36 cellular contexts compared by ENCODE assay signal in the genomic region with DNA sequence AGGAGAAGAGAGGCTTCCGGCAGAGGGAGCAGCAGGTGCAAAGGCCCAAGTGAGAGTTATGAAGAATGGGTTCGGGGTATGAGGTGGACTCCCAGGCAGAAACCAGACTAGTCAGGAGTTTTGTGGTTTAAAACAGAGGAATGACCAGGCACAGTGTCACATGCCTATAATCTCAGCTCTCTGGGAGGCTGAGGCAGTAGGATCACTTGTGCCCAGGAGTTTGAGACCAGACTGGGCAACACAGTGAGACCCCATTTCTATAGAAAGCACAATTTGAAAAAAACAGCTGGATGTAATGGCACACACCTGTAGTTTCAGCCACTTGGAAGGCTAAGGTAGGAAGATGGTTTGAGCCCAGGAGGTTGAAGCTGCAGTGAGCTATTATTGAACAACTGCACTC. TPM values are rescaled to one million over a fixed set of nuclear protein-coding genes. Genes with fewer than 3 reads are reported as not detected.
"Had no signal": no experiment of that assay in that cellular context is flagged by ENCODE, and none has a peak within 500 bp of the region (broad histone marks: within the 10 kb centered on the region; RNA-seq: fewer than 3 reads in every experiment).

No MANE protein-coding gene starts in this region.

- H3K4me1 ChIP-seq: adrenal gland, body of pancreas, breast epithelium had no signal

- H3K9me3 ChIP-seq: adrenal gland, body of pancreas, breast epithelium had no signal

- DNase-seq: activated CD4-positive, alpha-beta memory T cell treated with anti-CD3 and anti-CD28 coated beads, Interleukin-2, amount 10 ng/mL, durations not matched to agents 7 days and 5 days; activated CD4-positive, alpha-beta T cell treated with anti-CD3 and anti-CD28 coated beads for 1 hour; activated CD4-positive, alpha-beta T cell treated with anti-CD3 and anti-CD28 coated beads for 36 hours; activated CD4-positive, alpha-beta T cell treated with anti-CD3 and anti-CD28 coated beads for 48 hours; activated CD4-positive, alpha-beta T cell treated with anti-CD3 and anti-CD28 coated beads, Interleukin-2, amount 10 ng/mL, durations not matched to agents 7 days and 5 days; activated CD4-positive, alpha-beta T cell treated with anti-CD3 and anti-CD28 coated beads, Interleukin-2, amount 50 U/mL, for 48 hours; activated CD4-positive, CD25-positive, alpha-beta regulatory T cell; activated CD8-positive, alpha-beta memory T cell treated with anti-CD3 and anti-CD28 coated beads for 24 hours; activated CD8-positive, alpha-beta memory T cell treated with anti-CD3 and anti-CD28 coated beads, Interleukin-2, amount 10 ng/mL, durations not matched to agents 7 days and 5 days; activated CD8-positive, alpha-beta memory T cell treated with anti-CD3 and anti-CD28 coated beads, Interleukin-2, amount 50 U/mL, for 48 hours; activated CD8-positive, alpha-beta T cell treated with anti-CD3 and anti-CD28 coated beads, Interleukin-2, amount 10 ng/mL, durations not matched to agents 7 days and 5 days; activated effector memory CD4-positive, alpha-beta T cell treated with Interleukin-2 at 50 U/mL for 16 hours; activated gamma-delta T cell; activated naive CD4-positive, alpha-beta T cell treated with anti-CD3 and anti-CD28 coated beads for 36 hours; activated naive CD4-positive, alpha-beta T cell treated with anti-CD3 and anti-CD28 coated beads, Interleukin-2, amount 50 U/mL, for 16 hours; activated naive CD8-positive, alpha-beta T cell treated with anti-CD3 and anti-CD28 coated beads for 36 hours; activated T-cell treated with anti-CD3 and anti-CD28 coated beads, Interleukin-2, amount 50 U/mL, for 24 hours; activated T-cell treated with anti-CD3 and anti-CD28 coated beads, Interleukin-2, amount 50 U/mL, for 48 hours; adrenal gland; amniotic stem cell; body of pancreas; brain microvascular endothelial cell; central memory CD4-positive, alpha-beta T cell; T-helper 1 cell; T-helper 2 cell; T-helper 9 cell had no signal

- H3K27me3 ChIP-seq: adrenal gland, body of pancreas, brain microvascular endothelial cell, breast epithelium had no signal

- H3K4me3 ChIP-seq: adrenal gland, body of pancreas, breast epithelium had no signal

- ATAC-seq: activated CD4-positive, alpha-beta T cell treated with anti-CD3 and anti-CD28 coated beads for 36 hours; activated CD4-positive, CD25-positive, alpha-beta regulatory T cell treated with anti-CD3 and anti-CD28 coated beads, Interleukin-2, amount 50 U/mL, for 24 hours; activated CD8-positive, alpha-beta memory T cell treated with anti-CD3 and anti-CD28 coated beads, Interleukin-2, amount 10 ng/mL, durations not matched to agents 7 days and 5 days; activated CD8-positive, alpha-beta T cell treated with anti-CD3 and anti-CD28 coated beads, Interleukin-2, amount 10 ng/mL, durations not matched to agents 7 days and 5 days; activated naive CD4-positive, alpha-beta T cell treated with anti-CD3 and anti-CD28 coated beads, Interleukin-2, amount 50 U/mL, for 72 hours; body of pancreas had no signal

- H3K36me3 ChIP-seq: adrenal gland, brain microvascular endothelial cell, breast epithelium had no signal

- H3K27ac ChIP-seq: adrenal gland, body of pancreas, brain microvascular endothelial cell, breast epithelium, VCaP had no signal

- FAIRE-seq: astrocyte, TTC549 had no signal

RNA-seq across cellular contexts. Expression of gene C16orf78, which starts 43.8 kb away (rescaled TPM):
- total RNA-seq: activated CD4-positive, alpha-beta memory T cell treated with anti-CD3 and anti-CD28 coated beads, Interleukin-2, amount 10 ng/mL, durations not matched to agents 7 days and 5 days; activated CD4-positive, alpha-beta T cell treated with anti-CD3 and anti-CD28 coated beads for 36 hours; activated CD4-positive, alpha-beta T cell treated with anti-CD3 and anti-CD28 coated beads, Interleukin-2, amount 10 ng/mL, durations not matched to agents 7 days and 5 days; activated CD8-positive, alpha-beta memory T cell treated with anti-CD3 and anti-CD28 coated beads, Interleukin-2, amount 10 ng/mL, durations not matched to agents 7 days and 5 days; activated CD8-positive, alpha-beta T cell treated with anti-CD3 and anti-CD28 coated beads, Interleukin-2, amount 10 ng/mL, durations not matched to agents 7 days and 5 days; activated naive CD4-positive, alpha-beta T cell treated with anti-CD3 and anti-CD28 coated beads for 36 hours; activated naive CD4-positive, alpha-beta T cell treated with anti-CD3 and anti-CD28 coated beads, Interleukin-2, amount 50 U/mL, for 72 hours; activated naive CD8-positive, alpha-beta T cell treated with anti-CD3 and anti-CD28 coated beads for 36 hours; activated T-helper 2 cell treated with anti-CD3 and anti-CD28 coated beads, Interferon-gamma antibody, Interleukin-2, Interleukin-4, amounts not matched to agents 10 μg/mL and 5 μg/mL and 100 μg/mL, durations not matched to agents 14 hours and 24 hours and 36 hours; adrenal gland; aorta; astrocyte; body of pancreas; breast epithelium; cardiac septum; cerebellum had no signal
- polyA plus RNA-seq: adrenal gland, aorta had no signal
